8 cellular contexts compared by ENCODE assay signal in genomic region chr17:75289832-75290337, GRCh38. TPM values are rescaled to one million over a fixed set of nuclear protein-coding genes. Genes with fewer than 3 reads are reported as not detected.
DNase-seq lines count a peak whose midpoint lies in the region; ATAC-seq and TF ChIP-seq lines count a peak whose summit lies in the region.

No MANE protein-coding gene starts in this region.

- peak overlapping the region; percentile 32 for H2BK120ac ChIP-seq in mesendoderm (ENCODE audit: low read depth, low read length)

- POLR2A ChIA-PET in WTC11 (lab: Charles Lee): interaction anchor here (0.7 to 1.8 kb wide), 18 partner anchors 8 to 475 kb away, joined by 3 to 24 read pairs (median 4); partner anchors contain the start of genes GALK1, GGA3, GRB2 and MIF4GD

- no peak overlapping the region for H3K23ac ChIP-seq in mesendoderm (ENCODE audit: low read length)

- H3K4me3 Mint-ChIP-seq in WTC11: peak overlapping the region; percentile 94

- peak overlapping the region; percentile 67 for H3K9ac ChIP-seq in mesendoderm (ENCODE audit: low read length)

- no peak overlapping the region for H2BK5ac ChIP-seq in mesendoderm (ENCODE audit: low read length)

- H3K4me3 ChIP-seq in mesendoderm (ENCODE audit: low read length): peak overlapping the region; percentile 49

- no peak overlapping the region for H4K5ac ChIP-seq in mesendoderm (ENCODE audit: low read length)

- H3K4ac ChIP-seq in mesendoderm (ENCODE audit: low read depth, low read length): no peak overlapping the region

- peak overlapping the region; percentile 14 for H3K18ac ChIP-seq in mesendoderm (ENCODE audit: low read length)

- peak overlapping the region; percentile 51 for H3K4me2 ChIP-seq in mesendoderm (ENCODE audit: low read length)

- ATAC-seq in GM18870 (IDR thresholded peaks at IDR 0.05; ENCODE audit: unreplicated experiment): peak; percentile 6
- no peak for ATAC-seq in WTC11
- ATAC-seq in HG03565 (IDR thresholded peaks at IDR 0.05; ENCODE audit: unreplicated experiment): no peak

- H3K79me2 ChIP-seq in mesendoderm (ENCODE audit: control insufficient read depth, insufficient read depth, low read length): no peaks in the 10 kb centered on the region

- peak overlapping the region; percentile 66 for H3K56ac ChIP-seq in mesendoderm (ENCODE audit: low read length)

- CTCF ChIA-PET in WTC11 (lab: Charles Lee): interaction anchor here (0.6 to 3.7 kb wide), 41 partner anchors 10 to 540 kb away, joined by 3 to 106 read pairs (median 5); partner anchors contain the start of genes GALK1, GGA3, GRB2 and LLGL2

- no peaks in the 10 kb centered on the region for H3K36me3 ChIP-seq in mesendoderm (ENCODE audit: control insufficient read depth, insufficient read depth, low read length)

- H3K27me3 ChIP-seq in mesendoderm (ENCODE audit: insufficient read depth, low read length, poor library complexity): no peaks in the 10 kb centered on the region

- no peak overlapping the region for H2BK15ac ChIP-seq in mesendoderm (replicated peaks; ENCODE audit: low read depth)

- peaks cover 8% of the 10 kb centered on the region for H3K4me1 Mint-ChIP-seq in WTC11

- no peaks in the 10 kb centered on the region for H3K9me3 Mint-ChIP-seq in WTC11

- H3K36me3 Mint-ChIP-seq in WTC11: peaks cover 11% of the 10 kb centered on the region

- H4K8ac ChIP-seq in mesendoderm (ENCODE audit: low read depth, low read length): no peak overlapping the region

- H3K27ac Mint-ChIP-seq in WTC11: peak overlapping the region; percentile 99

- H2AK5ac ChIP-seq in mesendoderm (ENCODE audit: low read length): no peak overlapping the region

- H3K27me3 Mint-ChIP-seq in WTC11 (ENCODE audit: low read depth): no peaks in the 10 kb centered on the region; the same call in 1 of the 2 replicates

- no peak for DNase-seq in AG09319 (ENCODE audit: extremely low read depth, low read depth)
- peak; percentile 70 for DNase-seq in LHCN-M2 (ENCODE audit: low read depth)
- DNase-seq in WTC11 (ENCODE audit: low spot score): no peak
- peak; percentile 37 to 57 for DNase-seq in dermis microvascular lymphatic vessel endothelial cell (ENCODE audit: low read depth in 2 of 2)
- DNase-seq in mesendoderm: no peak
- peak; percentile 41 to 52 for DNase-seq in stimulated activated CD8-positive, alpha-beta memory T cell treated with anti-CD3 and anti-CD28 coated beads, Interleukin-2, amount 100 ng/mL, for 48 hours (ENCODE audit: low read depth in 2 of 2)

- TF ChIP-seq CTCF in AG09319 (IDR thresholded peaks at IDR 0.05; ENCODE audit: low read depth, low read length) (peak; percentile 29), WTC11 (IDR thresholded peaks at IDR 0.05) (no peak)

- no peaks in the 10 kb centered on the region for H3K79me1 ChIP-seq in mesendoderm (ENCODE audit: low read length)

- no peaks in the 10 kb centered on the region for H3K4me1 ChIP-seq in mesendoderm (ENCODE audit: control insufficient read depth, low read depth, low read length)

- WGBS in mesendoderm (ENCODE audit: extremely low coverage, insufficient coverage, low lambda C conversion rate): no CpG with 5 or more reads among the region's 26 CpGs

- H3K27ac ChIP-seq in mesendoderm (ENCODE audit: low read depth, low read length): no peak overlapping the region

TF ChIP-seq in WTC11, 78 proteins besides CTCF, POLR2A, EP300 and RAD21:
- no peak for TF ChIP-seq MXD4 (CRISPR knock-in tag; IDR thresholded peaks at IDR 0.05; ENCODE audit: borderline replicate concordance)
- TF ChIP-seq NFE2L1 (CRISPR knock-in tag; IDR thresholded peaks at IDR 0.05): no peak
- no peak for TF ChIP-seq ATF6 (CRISPR knock-in tag; IDR thresholded peaks at IDR 0.05)
- TF ChIP-seq OVOL2 (CRISPR knock-in tag; IDR thresholded peaks at IDR 0.05; ENCODE audit: borderline replicate concordance): no peak
- TF ChIP-seq ZNF232 (CRISPR knock-in tag; IDR thresholded peaks at IDR 0.05): no peak
- TF ChIP-seq E2F5 (CRISPR knock-in tag; IDR thresholded peaks at IDR 0.05): no peak
- no peak for TF ChIP-seq ZSCAN18 (CRISPR knock-in tag; IDR thresholded peaks at IDR 0.05)
- no peak for TF ChIP-seq ZNF396 (CRISPR knock-in tag; IDR thresholded peaks at IDR 0.05; ENCODE audit: borderline replicate concordance)
- TF ChIP-seq NR1H2 (CRISPR knock-in tag; IDR thresholded peaks at IDR 0.05): no peak
- no peak for TF ChIP-seq AR (CRISPR knock-in tag; IDR thresholded peaks at IDR 0.05)
- TF ChIP-seq ZBTB21 (CRISPR knock-in tag; IDR thresholded peaks at IDR 0.05; ENCODE audit: borderline replicate concordance): no peak
- no peak for TF ChIP-seq TEAD4 (CRISPR knock-in tag; IDR thresholded peaks at IDR 0.05)

RNA-seq across cellular contexts. Expression of gene SLC25A19, which starts 0.7 kb away (rescaled TPM):
- total RNA-seq in LHCN-M2 (2014; rRNA removed) (7.1 and 8.7 TPM in 2 replicates), WTC11 (2021) (22.6 to 27.7 TPM (median 23.0 TPM) in 3 replicates), dermis microvascular lymphatic vessel endothelial cell (6.2 and 6.6 TPM in 2 replicates)
- polyA plus RNA-seq in LHCN-M2 (2012): 7.6 TPM
- polyA plus RNA-seq in mesendoderm (2013, experiment 1 of 2): 25.8 TPM
- 28.6 TPM for polyA plus RNA-seq in mesendoderm (2013, experiment 2 of 2)

RNA-seq across cellular contexts. Expression of gene MIF4GD, which starts 18.9 kb away (rescaled TPM):
- total RNA-seq in LHCN-M2 (2014; rRNA removed) (4.2 and 8.6 TPM in 2 replicates), WTC11 (2021) (21.6 to 29.2 TPM (median 28.5 TPM) in 3 replicates), dermis microvascular lymphatic vessel endothelial cell (10.4 and 10.9 TPM in 2 replicates)
- polyA plus RNA-seq in LHCN-M2 (2012): 8.5 TPM
- 7.8 TPM for polyA plus RNA-seq in mesendoderm (2013, experiment 1 of 2)
- 8.2 TPM for polyA plus RNA-seq in mesendoderm (2013, experiment 2 of 2)

RNA-seq across cellular contexts. Expression of gene MRPS7, which starts 28.2 kb away (rescaled TPM):
- total RNA-seq in LHCN-M2 (2014; rRNA removed) (52.4 and 58.4 TPM in 2 replicates), WTC11 (2021) (85.8 to 94.7 TPM (median 87.5 TPM) in 3 replicates), dermis microvascular lymphatic vessel endothelial cell (60.1 and 70.2 TPM in 2 replicates)
- polyA plus RNA-seq in LHCN-M2 (2012): 73.1 TPM
- polyA plus RNA-seq in mesendoderm (2013, experiment 1 of 2): 78.5 TPM
- 78.0 TPM for polyA plus RNA-seq in mesendoderm (2013, experiment 2 of 2)

RNA-seq across cellular contexts. Expression of gene GGA3, which starts 28.5 kb away (rescaled TPM):
- 14.7 and 18.5 TPM in 2 replicates for total RNA-seq in LHCN-M2 (2014; rRNA removed)
- polyA plus RNA-seq in LHCN-M2 (2012): 12.7 TPM
- 54.5 to 66.9 TPM (median 62.7 TPM) in 3 replicates for total RNA-seq in WTC11 (2021)
- total RNA-seq in dermis microvascular lymphatic vessel endothelial cell: 6.3 and 12.0 TPM in 2 replicates
- polyA plus RNA-seq in mesendoderm (2013, experiment 1 of 2): 31.5 TPM
- 31.1 TPM for polyA plus RNA-seq in mesendoderm (2013, experiment 2 of 2)

Comparison
In these comparisons a context has a peak if more than half of its experiments do, and no peak if none do; other contexts are left out.
1. DNase-seq: peak in LHCN-M2 (single experiment), dermis microvascular lymphatic vessel endothelial cell (2 of 2) and stimulated activated CD8-positive, alpha-beta memory T cell treated with anti-CD3 and anti-CD28 coated beads, Interleukin-2, amount 100 ng/mL, for 48 hours (2 of 2); none in AG09319 (single experiment), WTC11 (single experiment) and mesendoderm (single experiment).